Comparison of ENCODE assay signal across 1 cellular context in the genomic region with DNA sequence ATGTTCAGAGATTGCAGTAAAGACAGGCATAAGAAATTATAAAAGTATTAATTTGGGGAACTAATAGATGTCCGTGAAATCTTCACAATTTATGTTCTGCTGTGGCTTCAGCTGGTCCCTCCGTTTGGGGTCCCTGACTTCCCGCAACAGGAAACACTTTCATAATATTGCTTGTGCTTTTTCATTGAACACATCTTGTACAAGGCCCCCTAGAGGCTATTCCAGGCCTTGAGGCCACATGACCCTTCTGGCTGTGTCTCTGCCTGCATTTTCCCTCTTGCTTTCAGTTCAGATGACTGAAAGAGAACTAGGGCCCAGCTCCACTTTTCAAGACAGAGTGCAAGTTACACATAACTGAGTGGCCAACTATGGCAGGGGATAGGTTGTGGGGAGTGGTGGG.
TF ChIP-seq lines count a peak whose summit lies in the region.

No MANE protein-coding gene starts in this region.

TF ChIP-seq in HepG2, 621 proteins besides CTCF, POLR2A, EP300 and RAD21:
- TF ChIP-seq SMAD9 (CRISPR knock-in tag; IDR thresholded peaks at IDR 0.05), result no peak
